Comparison of ENCODE assay signal across 8 cellular contexts in genomic region chr12:12717586-12718381, GRCh38. TPM values are rescaled to one million over a fixed set of nuclear protein-coding genes. Genes with fewer than 3 reads are reported as not detected.
DNase-seq lines count a peak whose midpoint lies in the region; ATAC-seq and TF ChIP-seq lines count a peak whose summit lies in the region.

No MANE protein-coding gene starts in this region.

- H3K27me3 ChIP-seq in lung (ENCODE audit: control insufficient read depth, insufficient read depth) (no peaks in the 10 kb centered on the region), thyroid gland (no peaks in the 10 kb centered on the region)

- peak; percentile 58 for DNase-seq in activated CD4-positive, CD25-positive, alpha-beta regulatory T cell treated with anti-CD3 and anti-CD28 coated beads, Interleukin-2, amount 50 U/mL, for 72 hours
- peak; percentile 28 for DNase-seq in SK-MEL-5 (ENCODE audit: low read depth, low spot score)
- peak; percentile 43 for DNase-seq in dermis blood vessel endothelial cell
- DNase-seq in lung (ENCODE audit: low spot score) = no peak
- peak; percentile 34 to 40 for DNase-seq in thyroid gland

- H3K4me3 ChIP-seq in lung (peak overlapping the region; percentile 96), thyroid gland (replicated peaks in 1 of 3) (peak overlapping the region; percentile 66 to 98 (median 96))

- intact Hi-C loops in thyroid gland (cut with DNase I) = no loop called here

- H3K9me3 ChIP-seq in lung (ENCODE audit: control insufficient read depth in 2 of 2, insufficient read depth in 1 of 2, low read length in 1 of 2) (no peaks in the 10 kb centered on the region), thyroid gland (no peaks in the 10 kb centered on the region)

- TF ChIP-seq POLR2A in thyroid gland (IDR thresholded peaks at IDR 0.05) = no peak

- H3K36me3 ChIP-seq in lung (ENCODE audit: control insufficient read depth in 2 of 2, insufficient read depth in 2 of 2, low read length in 2 of 2) (peaks cover 0 to 3% of the 10 kb centered on the region in 2 donors), thyroid gland (peaks cover 6 to 10% of the 10 kb centered on the region in 2 donors)

- H3K27ac ChIP-seq in lung (ENCODE audit: low read depth in 1 of 2, low read length in 1 of 2) = peak overlapping the region; percentile 98 to 99
- peak overlapping the region; percentile 100 for H3K27ac ChIP-seq in thyroid gland

- no peak for TF ChIP-seq CTCF in lung (IDR thresholded peaks at IDR 0.05; ENCODE audit: control extremely low read depth, extremely low read depth)
- TF ChIP-seq CTCF in thyroid gland (IDR thresholded peaks at IDR 0.05) = no peak

- peaks cover 2 to 9% of the 10 kb centered on the region in 2 donors for H3K4me1 ChIP-seq in lung (ENCODE audit: control insufficient read depth in 2 of 2, insufficient read depth in 2 of 2, low read length in 2 of 2)
- H3K4me1 ChIP-seq in thyroid gland = peaks cover 39 to 49% of the 10 kb centered on the region in 2 donors

- in situ Hi-C loops in SK-MEL-5 (cut with HindIII; ENCODE audit: low pct_unique_long_range_greater_than_20kb, low sequenced_read_pairs) = no loop called here

- ATAC-seq in activated CD4-positive, CD25-positive, alpha-beta regulatory T cell treated with anti-CD3 and anti-CD28 coated beads, Interleukin-2, amount 50 U/mL, for 24 hours = no peak
- ATAC-seq in HG02943 (IDR thresholded peaks at IDR 0.05; ENCODE audit: low read depth, unreplicated experiment) (peak; percentile 7), lung (ENCODE audit: insufficient read depth, low FRiP score) (peak; percentile 5), HG02852 (IDR thresholded peaks at IDR 0.05; ENCODE audit: unreplicated experiment) (no peak)

- 0% methylated on average over 61 to 62 of the region's 62 CpGs for WGBS in lung, 2 donors
- 0% methylated on average over 44 to 55 of the region's 62 CpGs for WGBS in thyroid gland, 2 donors

RNA-seq across cellular contexts. Expression of gene CDKN1B, which starts 0.6 kb away (rescaled TPM):
- 39.7 and 40.6 TPM in 2 replicates for total RNA-seq in SK-MEL-5 (2014; rRNA removed; shearing (Covaris generic))
- polyA plus RNA-seq in SK-MEL-5 (2015; cell fraction: cytosol; rRNA removed) = 36.1 and 47.0 TPM in 2 replicates
- 25.2 and 30.4 TPM in 2 replicates for polyA plus RNA-seq in SK-MEL-5 (2015; cell fraction: nucleus; rRNA removed)
- 67.7 and 75.4 TPM in 2 replicates for total RNA-seq in dermis blood vessel endothelial cell
- total RNA-seq in lung = 10 to 100 TPM; 41.2 to 89.4 TPM
- 10 to 100 TPM; 27.3 to 38.5 TPM for polyA plus RNA-seq in lung
- total RNA-seq in thyroid gland = 10 to 100 TPM; 52.3 to 77.3 (median 62.7) TPM

RNA-seq across cellular contexts. Expression of gene GPR19, which starts 21.8 kb away (rescaled TPM):
- total RNA-seq in SK-MEL-5 (2014; rRNA removed; shearing (Covaris generic)) = 20.5 and 22.5 TPM in 2 replicates
- 11.9 and 15.7 TPM in 2 replicates for polyA plus RNA-seq in SK-MEL-5 (2015; cell fraction: cytosol; rRNA removed)
- polyA plus RNA-seq in SK-MEL-5 (2015; cell fraction: nucleus; rRNA removed) = 7.7 and 11.1 TPM in 2 replicates
- total RNA-seq in dermis blood vessel endothelial cell (0.17 and 0.84 TPM in 2 replicates), lung (under 1 TPM in 1 of 2 donors, not detected in 1; 0.15 TPM), thyroid gland (not detected)
- polyA plus RNA-seq in lung = under 1 TPM; 0.17 to 0.20 TPM

Comparison
In these comparisons a context has a peak if more than half of its experiments do, and no peak if none do; other contexts are left out.
1. ATAC-seq: peak in HG02943 (single experiment) and lung (single experiment); none in activated CD4-positive, CD25-positive, alpha-beta regulatory T cell treated with anti-CD3 and anti-CD28 coated beads, Interleukin-2, amount 50 U/mL, for 24 hours (0 of 2) and HG02852 (single experiment).
2. RNA of gene GPR19, which starts 21.8 kb away (total RNA-seq): 20.5 to 22.5 TPM in SK-MEL-5; 0.17 to 0.84 TPM in dermis blood vessel endothelial cell, 0.15 TPM in lung and not detected in thyroid gland; every median in the first group is over 10 times any median in the second.